ENCODE assay signal across 26 cellular contexts in genomic region chr13:24473646-24474045, GRCh38.
"Had no signal": no experiment of that assay in that cellular context is flagged by ENCODE, and none has a peak within 500 bp of the region (broad histone marks: within the 10 kb centered on the region; RNA-seq: fewer than 3 reads in every experiment).

No MANE protein-coding gene starts in this region.

- ATAC-seq: activated T-cell treated with anti-CD3 and anti-CD28 coated beads, Interleukin-2, amount 50 U/mL, for 4 hours; heart left ventricle; left ventricle myocardium superior; sciatic nerve; WTC11 had no signal

- H3K4me3 ChIP-seq: adrenal gland, ascending aorta, dorsolateral prefrontal cortex, heart left ventricle, testis, vagina had no signal

- H3K27ac ChIP-seq: adrenal gland, ascending aorta, brain microvascular endothelial cell, dorsolateral prefrontal cortex, heart left ventricle, testis, vagina had no signal

- H3K4me3 Mint-ChIP-seq: activated T-cell treated with anti-CD3 and anti-CD28 coated beads, Interleukin-2, amount 50 U/mL, for 4 hours; central memory CD8-positive, alpha-beta T cell; endodermal cell; mesothelial cell of epicardium; type B pancreatic cell; WTC11 had no signal

- DNase-seq: activated CD4-positive, alpha-beta T cell treated with anti-CD3 and anti-CD28 coated beads, Interleukin-2, amount 50 U/mL, for 4 hours; activated CD8-positive, alpha-beta memory T cell treated with anti-CD3 and anti-CD28 coated beads for 24 hours; activated CD8-positive, alpha-beta memory T cell treated with anti-CD3 and anti-CD28 coated beads, Interleukin-2, amount 50 U/mL, for 4 hours; activated effector memory CD4-positive, alpha-beta T cell treated with anti-CD3 and anti-CD28 coated beads, Interleukin-2, amount 50 U/mL, for 16 hours; activated naive CD4-positive, alpha-beta T cell treated with anti-CD3 and anti-CD28 coated beads, Interleukin-2, amount 50 U/mL, for 16 hours; activated T-cell treated with anti-CD3 and anti-CD28 coated beads, Interleukin-2, amount 50 U/mL, for 4 hours; adrenal gland; brain microvascular endothelial cell; dorsolateral prefrontal cortex; endodermal cell; heart left ventricle; left ventricle myocardium superior; mammary epithelial cell; stimulated activated CD4-positive, alpha-beta T cell treated with anti-CD3 and anti-CD28 coated beads, Interleukin-2, amount 100 ng/mL, for 48 hours; stimulated activated CD8-positive, alpha-beta memory T cell treated with anti-CD3 and anti-CD28 coated beads, Interleukin-4, amount 100 ng/mL, for 48 hours; stimulated activated naive CD4-positive, alpha-beta T cell; SW 1271; T-helper 9 cell; testis had no signal

- H3K9me3 Mint-ChIP-seq: activated T-cell treated with anti-CD3 and anti-CD28 coated beads, Interleukin-2, amount 50 U/mL, for 4 hours; central memory CD8-positive, alpha-beta T cell; endodermal cell; mesothelial cell of epicardium; type B pancreatic cell; WTC11 had no signal

- H3K4me1 Mint-ChIP-seq: endodermal cell, mesothelial cell of epicardium, WTC11 had no signal

- H3K9me3 ChIP-seq: adrenal gland, ascending aorta, heart left ventricle, testis, vagina had no signal

- H3K4me1 ChIP-seq: adrenal gland, ascending aorta, testis, vagina had no signal

- H3K27me3 ChIP-seq: adrenal gland, ascending aorta, brain microvascular endothelial cell, dorsolateral prefrontal cortex, heart left ventricle, testis, vagina had no signal

- H3K27me3 Mint-ChIP-seq: central memory CD8-positive, alpha-beta T cell; type B pancreatic cell had no signal

- H3K27ac Mint-ChIP-seq: endodermal cell, mesothelial cell of epicardium, type B pancreatic cell, WTC11 had no signal
